Comparison of ENCODE assay signal across 10 cellular contexts in genomic region chr3:112647122-112647521, GRCh38. TPM values are rescaled to one million over a fixed set of nuclear protein-coding genes. Genes with fewer than 3 reads are reported as not detected.
DNase-seq lines count a peak whose midpoint lies in the region; ATAC-seq and TF ChIP-seq lines count a peak whose summit lies in the region.
"Had no signal": no experiment of that assay in that cellular context is flagged by ENCODE, and none has a peak within 500 bp of the region (broad histone marks: within the 10 kb centered on the region; RNA-seq: fewer than 3 reads in every experiment).

No MANE protein-coding gene starts in this region.

- no peak for TF ChIP-seq POLR2A in gastroesophageal sphincter (IDR thresholded peaks at IDR 0.05)

- H3K9me2 ChIP-seq in SK-N-SH = no peaks in the 10 kb centered on the region

- DNase-seq in GM04504 (ENCODE audit: low read depth) (peak; percentile 63), SK-N-SH (no peak), psoas muscle (no peak), NCI-H128 (lab: John Stamatoyannopoulos, UW; ENCODE audit: unreplicated experiment) (no peak), mucosa of descending colon (no peak), DMS153 (lab: John Stamatoyannopoulos, UW) (no peak)
- DNase-seq: activated naive CD4-positive, alpha-beta T cell treated with Interleukin-2 at 50 U/mL for 16 hours; heart right ventricle had no signal

- H3K9ac ChIP-seq in SK-N-SH = no peak overlapping the region

- H4K20me1 ChIP-seq in SK-N-SH (ENCODE audit: insufficient read depth) = no peaks in the 10 kb centered on the region

- ATAC-seq in gastroesophageal sphincter = peak; percentile 65
- ATAC-seq in psoas muscle = peak; percentile 9 to 74 (median 66)
- ATAC-seq in HG03521 (IDR thresholded peaks at IDR 0.05; ENCODE audit: unreplicated experiment) = no peak
- no peak for ATAC-seq in mucosa of descending colon

- peak overlapping the region; percentile 20 for H2AFZ ChIP-seq in SK-N-SH (ENCODE audit: low read depth)

- H3K27ac ChIP-seq in SK-N-SH (ENCODE audit: low read depth in 2 of 2, low read length in 1 of 2) = peak overlapping the region; percentile 12 to 64; a peak in 3 of 4 replicates
- H3K27ac ChIP-seq in gastroesophageal sphincter = no peak overlapping the region
- no peak overlapping the region for H3K27ac ChIP-seq in psoas muscle

- peak overlapping the region; percentile 10; the same call in 1 of the 2 replicates for H3K4me2 ChIP-seq in SK-N-SH

- TF ChIP-seq RAD21 in SK-N-SH (IDR thresholded peaks at IDR 0.05; ENCODE audit: low read length) = no peak

- H3K4me1 ChIP-seq in SK-N-SH (ENCODE audit: control insufficient read depth in 1 of 2, insufficient read depth in 2 of 2, low read depth in 1 of 2, low read length in 1 of 2) (peaks cover 2 to 54% of the 10 kb centered on the region in 2 experiments), gastroesophageal sphincter (peaks cover 0 to 35% (median 5%) of the 10 kb centered on the region in 3 donors), psoas muscle (peaks cover 12% of the 10 kb centered on the region), mucosa of descending colon (ENCODE audit: low read depth) (no peaks in the 10 kb centered on the region)

- H3K36me3 ChIP-seq in SK-N-SH (replicated peaks in 1 of 2; ENCODE audit: control insufficient read depth in 1 of 2, insufficient read depth in 2 of 2, low read length in 1 of 2) (no peaks in the 10 kb centered on the region), gastroesophageal sphincter (no peaks in the 10 kb centered on the region), psoas muscle (ENCODE audit: insufficient read depth in 1 of 2, low read depth in 1 of 2) (no peaks in the 10 kb centered on the region), mucosa of descending colon (ENCODE audit: low read depth) (no peaks in the 10 kb centered on the region)
- H3K36me3 ChIP-seq: heart right ventricle had no signal

- CTCF ChIA-PET in SK-N-SH (lab: Yijun Ruan, JAX) = interaction anchor here (1.2 to 7.1 kb wide), 3 partner anchors 65 to 633 kb away, joined by 3 to 97 read pairs (median 8); no protein-coding TSS in a partner anchor

- no peaks in the 10 kb centered on the region for H3K27me3 ChIP-seq in SK-N-SH (ENCODE audit: insufficient read depth)
- H3K27me3 ChIP-seq in gastroesophageal sphincter = no peaks in the 10 kb centered on the region
- no peaks in the 10 kb centered on the region for H3K27me3 ChIP-seq in psoas muscle (ENCODE audit: insufficient read depth in 3 of 3, low read length in 2 of 3)

- H3K4me3 ChIP-seq in SK-N-SH (ENCODE audit: low read depth in 2 of 2, low read length in 1 of 2) = no peak overlapping the region
- no peak overlapping the region for H3K4me3 ChIP-seq in gastroesophageal sphincter
- H3K4me3 ChIP-seq in psoas muscle = no peak overlapping the region
- no peak overlapping the region for H3K4me3 ChIP-seq in mucosa of descending colon
- H3K4me3 ChIP-seq: heart right ventricle had no signal

- intact Hi-C loops in psoas muscle (cut with DNase I) (no loop called here), mucosa of descending colon (cut with DNase I, micrococcal nuclease) (loop anchor here (10.0 kb wide), 1 partner anchor 328 kb away; the partner anchor contains the start of gene CD200R1 (in 2 of the 2))

- H3F3A ChIP-seq in SK-N-SH (replicated peaks; ENCODE audit: insufficient read depth) = peaks cover 24% of the 10 kb centered on the region

- TF ChIP-seq CTCF in SK-N-SH (IDR thresholded peaks at IDR 0.05) (no peak), gastroesophageal sphincter (IDR thresholded peaks at IDR 0.05) (no peak), psoas muscle (IDR thresholded peaks at IDR 0.05) (no peak), mucosa of descending colon (IDR thresholded peaks at IDR 0.05) (no peak)

- H3K79me2 ChIP-seq in SK-N-SH (ENCODE audit: insufficient read depth) = no peaks in the 10 kb centered on the region

- TF ChIP-seq EP300 in SK-N-SH (IDR thresholded peaks at IDR 0.05; ENCODE audit: borderline replicate concordance in 1 of 2, low read depth in 1 of 2, low read length in 1 of 2) (peak in 1 of 2 experiments; percentile 76; a peak in 2 of 4 replicates), gastroesophageal sphincter (IDR thresholded peaks at IDR 0.05) (no peak)

- POLR2A ChIA-PET in SK-N-SH (lab: Yijun Ruan, JAX) = no interaction called here

- 49% methylated on average over 5 of the region's 5 CpGs for WGBS in SK-N-SH (ENCODE audit: low lambda C conversion rate)
- 64 to 68% methylated on average over 4 to 5 of the region's 5 CpGs for WGBS in gastroesophageal sphincter (ENCODE audit: low coverage in 1 of 2), 2 donors
- 27 to 34% (median 28%) methylated on average over 5 of the region's 5 CpGs for WGBS in psoas muscle, 3 donors

- H3K9me3 ChIP-seq in SK-N-SH (no peaks in the 10 kb centered on the region), gastroesophageal sphincter (no peaks in the 10 kb centered on the region), psoas muscle (no peaks in the 10 kb centered on the region), mucosa of descending colon (no peaks in the 10 kb centered on the region)
- H3K9me3 ChIP-seq: heart right ventricle had no signal

TF ChIP-seq in SK-N-SH, 30 proteins besides CTCF, POLR2A, EP300 and RAD21:
- peak; percentile 90 for TF ChIP-seq TEAD4 (IDR thresholded peaks at IDR 0.05; ENCODE audit: borderline replicate concordance, insufficient read depth)
- TF ChIP-seq MAX (IDR thresholded peaks at IDR 0.05; ENCODE audit: low read depth) = peak; percentile 66
- TF ChIP-seq SIN3A (IDR thresholded peaks at IDR 0.05; ENCODE audit: borderline replicate concordance, low read depth, low read length) = peak; percentile 20; the same call in 1 of the 2 replicates
- TF ChIP-seq MXI1 (IDR thresholded peaks at IDR 0.05; ENCODE audit: low read depth, low read length) = no peak
- TF ChIP-seq USF2 (IDR thresholded peaks at IDR 0.05; ENCODE audit: borderline replicate concordance, low read depth, low read length) = no peak
- TF ChIP-seq, protein P1, sequence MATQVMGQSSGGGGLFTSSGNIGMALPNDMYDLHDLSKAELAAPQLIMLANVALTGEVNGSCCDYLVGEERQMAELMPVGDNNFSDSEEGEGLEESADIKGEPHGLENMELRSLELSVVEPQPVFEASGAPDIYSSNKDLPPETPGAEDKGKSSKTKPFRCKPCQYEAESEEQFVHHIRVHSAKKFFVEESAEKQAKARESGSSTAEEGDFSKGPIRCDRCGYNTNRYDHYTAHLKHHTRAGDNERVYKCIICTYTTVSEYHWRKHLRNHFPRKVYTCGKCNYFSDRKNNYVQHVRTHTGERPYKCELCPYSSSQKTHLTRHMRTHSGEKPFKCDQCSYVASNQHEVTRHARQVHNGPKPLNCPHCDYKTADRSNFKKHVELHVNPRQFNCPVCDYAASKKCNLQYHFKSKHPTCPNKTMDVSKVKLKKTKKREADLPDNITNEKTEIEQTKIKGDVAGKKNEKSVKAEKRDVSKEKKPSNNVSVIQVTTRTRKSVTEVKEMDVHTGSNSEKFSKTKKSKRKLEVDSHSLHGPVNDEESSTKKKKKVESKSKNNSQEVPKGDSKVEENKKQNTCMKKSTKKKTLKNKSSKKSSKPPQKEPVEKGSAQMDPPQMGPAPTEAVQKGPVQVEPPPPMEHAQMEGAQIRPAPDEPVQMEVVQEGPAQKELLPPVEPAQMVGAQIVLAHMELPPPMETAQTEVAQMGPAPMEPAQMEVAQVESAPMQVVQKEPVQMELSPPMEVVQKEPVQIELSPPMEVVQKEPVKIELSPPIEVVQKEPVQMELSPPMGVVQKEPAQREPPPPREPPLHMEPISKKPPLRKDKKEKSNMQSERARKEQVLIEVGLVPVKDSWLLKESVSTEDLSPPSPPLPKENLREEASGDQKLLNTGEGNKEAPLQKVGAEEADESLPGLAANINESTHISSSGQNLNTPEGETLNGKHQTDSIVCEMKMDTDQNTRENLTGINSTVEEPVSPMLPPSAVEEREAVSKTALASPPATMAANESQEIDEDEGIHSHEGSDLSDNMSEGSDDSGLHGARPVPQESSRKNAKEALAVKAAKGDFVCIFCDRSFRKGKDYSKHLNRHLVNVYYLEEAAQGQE (IDR thresholded peaks at IDR 0.05; ENCODE audit: low read depth, low read length) = no peak
- TF ChIP-seq ELF1 (IDR thresholded peaks at IDR 0.05) = no peak
- peak; percentile 78 for TF ChIP-seq TCF12 (IDR thresholded peaks at IDR 0.05)
- peak; percentile 47; the same call in 1 of the 2 replicates for TF ChIP-seq JUND (IDR thresholded peaks at IDR 0.05)
- TF ChIP-seq NFIC (IDR thresholded peaks at IDR 0.05; ENCODE audit: borderline replicate concordance) = peak; percentile 38; the same call in 1 of the 2 replicates
- peak; percentile 13; the same call in 1 of the 2 replicates for TF ChIP-seq FOSL2 (IDR thresholded peaks at IDR 0.05; ENCODE audit: borderline replicate concordance, low read depth)
- peak; percentile 69 for TF ChIP-seq PBX3 (IDR thresholded peaks at IDR 0.05)
- TF ChIP-seq SMC3 (IDR thresholded peaks at IDR 0.05; ENCODE audit: low read depth, low read length) = no peak

RNA-seq across cellular contexts. Expression of gene CCDC80, which starts 6.2 kb away (rescaled TPM):
- polyA plus RNA-seq in SK-N-SH (2012; rRNA removed) = 83.4 and 103 TPM in 2 replicates
- 113 and 151 TPM in 2 replicates for polyA plus RNA-seq in SK-N-SH (2012; cell fraction: cytosol; rRNA removed)
- 90.9 and 120 TPM in 2 replicates for polyA plus RNA-seq in SK-N-SH (2012; cell fraction: nucleus; rRNA removed)
- total RNA-seq in gastroesophageal sphincter = 100 to 1,000 TPM in 2 of 4 donors, 10 to 100 TPM in 2; 30.8 to 208 (median 138) TPM
- total RNA-seq in psoas muscle = 10 to 100 TPM; 12.2 to 53.5 (median 22.5) TPM
- 1 to 10 TPM; 1.3 to 4.6 (median 4.2) TPM for polyA plus RNA-seq in psoas muscle
- total RNA-seq in mucosa of descending colon = 10 to 100 TPM in 2 of 3 donors, 1 to 10 TPM in 1; 5.9 to 58.7 (median 53.2) TPM

Comparison
In these comparisons a context has a peak if more than half of its experiments do, and no peak if none do; other contexts are left out.
1. H3K27ac ChIP-seq: peak in SK-N-SH (2 of 2); none in gastroesophageal sphincter (0 of 4) and psoas muscle (single experiment).
2. ATAC-seq: peak in gastroesophageal sphincter (single experiment) and psoas muscle (4 of 4); none in HG03521 (single experiment) and mucosa of descending colon (single experiment).
3. intact Hi-C loops: an anchor here in mucosa of descending colon (10.0 kb wide); none called in psoas muscle.